ENCODE assay signal across 16 cellular contexts in genomic region chr3:70108546-70108945, GRCh38.
"Had no signal": no experiment of that assay in that cellular context is flagged by ENCODE, and none has a peak within 500 bp of the region (broad histone marks: within the 10 kb centered on the region; RNA-seq: fewer than 3 reads in every experiment).

No MANE protein-coding gene starts in this region.

- H3K4me3 Mint-ChIP-seq: naive thymus-derived CD4-positive, alpha-beta T cell; natural killer cell; nephron; stimulated activated effector memory CD8-positive, alpha-beta T cell treated with anti-CD3 and anti-CD28 coated beads, Interleukin-12 subunit alpha, Interleukin-12 subunit beta, amount 100 ng/mL, for 72 hours; stimulated activated naive B cell treated with anti-CD40 and anti-IgM and Interleukin-4, amounts not matched to agents 10 μg/mL and 1 μg/mL and 100 μg/mL, for 72 hours; stimulated activated naive CD8-positive, alpha-beta T cell treated with anti-CD3 and anti-CD28 coated beads, Interleukin-15, Interleukin-2, amounts not matched to agents 100 ng/mL and 50 ng/mL, for 24 hours had no signal

- H3K9me3 Mint-ChIP-seq: natural killer cell; stimulated activated effector memory CD8-positive, alpha-beta T cell treated with anti-CD3 and anti-CD28 coated beads, Interleukin-12 subunit alpha, Interleukin-12 subunit beta, amount 100 ng/mL, for 72 hours; stimulated activated naive B cell treated with anti-CD40 and anti-IgM and Interleukin-4, amounts not matched to agents 10 μg/mL and 1 μg/mL and 100 μg/mL, for 72 hours; stimulated activated naive CD8-positive, alpha-beta T cell treated with anti-CD3 and anti-CD28 coated beads, Interleukin-15, Interleukin-2, amounts not matched to agents 100 ng/mL and 50 ng/mL, for 24 hours had no signal

- DNase-seq: naive thymus-derived CD4-positive, alpha-beta T cell; natural killer cell; psoas muscle; right cardiac atrium; sigmoid colon; stimulated activated CD4-positive, alpha-beta T cell treated with anti-CD3 and anti-CD28 coated beads, Interleukin-2, amount 100 ng/mL, for 48 hours; stimulated activated CD4-positive, alpha-beta T cell treated with anti-CD3 and anti-CD28 coated beads, Interleukin-4, amount 100 ng/mL, for 24 hours; stimulated activated naive B cell treated with anti-CD40 and anti-IgM and Interleukin-4, amounts not matched to agents 10 μg/mL and 1 μg/mL and 100 μg/mL, for 72 hours; stimulated activated naive CD4-positive, alpha-beta T cell treated with Interleukin-2 at 50 U/mL for 16 hours; tibial artery; transverse colon; upper lobe of left lung had no signal

- H3K27ac Mint-ChIP-seq: naive thymus-derived CD4-positive, alpha-beta T cell; natural killer cell; nephron; progenitor cell of endocrine pancreas; stimulated activated effector memory CD8-positive, alpha-beta T cell treated with anti-CD3 and anti-CD28 coated beads, Interleukin-12 subunit alpha, Interleukin-12 subunit beta, amount 100 ng/mL, for 72 hours; stimulated activated naive B cell treated with anti-CD40 and anti-IgM and Interleukin-4, amounts not matched to agents 10 μg/mL and 1 μg/mL and 100 μg/mL, for 72 hours; stimulated activated naive CD8-positive, alpha-beta T cell treated with anti-CD3 and anti-CD28 coated beads, Interleukin-15, Interleukin-2, amounts not matched to agents 100 ng/mL and 50 ng/mL, for 24 hours had no signal

- H3K4me1 Mint-ChIP-seq: naive thymus-derived CD4-positive, alpha-beta T cell; natural killer cell; nephron; stimulated activated effector memory CD8-positive, alpha-beta T cell treated with anti-CD3 and anti-CD28 coated beads, Interleukin-12 subunit alpha, Interleukin-12 subunit beta, amount 100 ng/mL, for 72 hours; stimulated activated naive B cell treated with anti-CD40 and anti-IgM and Interleukin-4, amounts not matched to agents 10 μg/mL and 1 μg/mL and 100 μg/mL, for 72 hours had no signal

- H3K36me3 Mint-ChIP-seq: naive thymus-derived CD4-positive, alpha-beta T cell; natural killer cell; stimulated activated effector memory CD8-positive, alpha-beta T cell treated with anti-CD3 and anti-CD28 coated beads, Interleukin-12 subunit alpha, Interleukin-12 subunit beta, amount 100 ng/mL, for 72 hours; stimulated activated naive B cell treated with anti-CD40 and anti-IgM and Interleukin-4, amounts not matched to agents 10 μg/mL and 1 μg/mL and 100 μg/mL, for 72 hours had no signal

- ATAC-seq: naive thymus-derived CD4-positive, alpha-beta T cell; natural killer cell; psoas muscle; right cardiac atrium; stimulated activated effector memory CD8-positive, alpha-beta T cell treated with anti-CD3 and anti-CD28 coated beads, Interleukin-12 subunit alpha, Interleukin-12 subunit beta, amount 100 ng/mL, for 72 hours; stimulated activated naive B cell treated with anti-CD40 and anti-IgM and Interleukin-4, amounts not matched to agents 10 μg/mL and 1 μg/mL and 100 μg/mL, for 72 hours had no signal
